1 cellular context compared by ENCODE assay signal in genomic region chr3:42830437-42831320, GRCh38.
A peak's percentile ranks its signal among the peaks of the same experiment; 100 is the strongest.
TF ChIP-seq lines count a peak whose summit lies in the region.

No MANE protein-coding gene starts in this region.

TF ChIP-seq in H1, 55 proteins besides CTCF, POLR2A, EP300 and RAD21:
- peak; percentile 50 for TF ChIP-seq CEBPB (IDR thresholded peaks at IDR 0.05; ENCODE audit: low read depth, low read length)
- 0 out of 2 replicates have a peak, but pooled peaks have one; percentile 6 for TF ChIP-seq NRF1 (IDR thresholded peaks at IDR 0.05; ENCODE audit: low read depth, low read length)
- no peak for TF ChIP-seq SIX5 (IDR thresholded peaks at IDR 0.05; ENCODE audit: low read depth, low read length)
